ENCODE assay signal across 1 cellular context in the genomic region with DNA sequence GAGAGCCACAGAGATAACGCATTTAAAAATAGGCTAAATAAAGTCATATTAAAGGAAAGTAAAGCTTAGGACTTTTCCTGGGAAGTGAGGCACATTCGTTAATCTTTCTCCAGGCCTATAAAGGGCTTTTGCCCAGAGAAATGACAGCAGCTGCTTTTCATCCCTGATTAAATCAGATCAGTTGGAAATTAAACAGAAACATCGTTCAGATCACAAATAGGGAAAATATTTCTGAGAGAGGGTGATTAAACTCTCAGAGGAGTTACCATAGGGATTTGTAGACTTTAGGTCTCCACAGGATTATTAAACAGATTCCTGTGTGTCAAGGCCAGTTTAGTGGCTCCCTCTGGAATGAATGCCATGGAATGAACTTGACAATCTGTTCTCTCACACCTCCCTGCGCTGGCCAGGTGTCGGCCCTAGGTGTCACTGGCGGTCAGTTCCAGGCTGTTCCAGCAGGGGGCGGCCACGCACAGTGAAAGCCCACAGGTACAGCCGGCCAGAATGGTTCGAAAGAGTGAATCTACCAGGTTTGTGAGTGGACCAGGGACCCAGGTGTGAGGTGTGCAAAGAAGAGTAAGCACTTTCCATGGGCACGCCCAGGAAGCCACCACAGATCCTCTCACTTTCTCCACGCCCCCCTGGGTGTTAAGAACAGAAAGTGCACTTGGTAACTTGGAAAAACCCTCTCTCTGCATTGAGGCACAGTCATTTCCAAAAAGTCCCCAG.
TF ChIP-seq lines count a peak whose summit lies in the region.

No MANE protein-coding gene starts in this region.

TF ChIP-seq in HCT116, 20 proteins besides CTCF, POLR2A, EP300 and RAD21 (continued from another document):
- TF ChIP-seq, protein P1, sequence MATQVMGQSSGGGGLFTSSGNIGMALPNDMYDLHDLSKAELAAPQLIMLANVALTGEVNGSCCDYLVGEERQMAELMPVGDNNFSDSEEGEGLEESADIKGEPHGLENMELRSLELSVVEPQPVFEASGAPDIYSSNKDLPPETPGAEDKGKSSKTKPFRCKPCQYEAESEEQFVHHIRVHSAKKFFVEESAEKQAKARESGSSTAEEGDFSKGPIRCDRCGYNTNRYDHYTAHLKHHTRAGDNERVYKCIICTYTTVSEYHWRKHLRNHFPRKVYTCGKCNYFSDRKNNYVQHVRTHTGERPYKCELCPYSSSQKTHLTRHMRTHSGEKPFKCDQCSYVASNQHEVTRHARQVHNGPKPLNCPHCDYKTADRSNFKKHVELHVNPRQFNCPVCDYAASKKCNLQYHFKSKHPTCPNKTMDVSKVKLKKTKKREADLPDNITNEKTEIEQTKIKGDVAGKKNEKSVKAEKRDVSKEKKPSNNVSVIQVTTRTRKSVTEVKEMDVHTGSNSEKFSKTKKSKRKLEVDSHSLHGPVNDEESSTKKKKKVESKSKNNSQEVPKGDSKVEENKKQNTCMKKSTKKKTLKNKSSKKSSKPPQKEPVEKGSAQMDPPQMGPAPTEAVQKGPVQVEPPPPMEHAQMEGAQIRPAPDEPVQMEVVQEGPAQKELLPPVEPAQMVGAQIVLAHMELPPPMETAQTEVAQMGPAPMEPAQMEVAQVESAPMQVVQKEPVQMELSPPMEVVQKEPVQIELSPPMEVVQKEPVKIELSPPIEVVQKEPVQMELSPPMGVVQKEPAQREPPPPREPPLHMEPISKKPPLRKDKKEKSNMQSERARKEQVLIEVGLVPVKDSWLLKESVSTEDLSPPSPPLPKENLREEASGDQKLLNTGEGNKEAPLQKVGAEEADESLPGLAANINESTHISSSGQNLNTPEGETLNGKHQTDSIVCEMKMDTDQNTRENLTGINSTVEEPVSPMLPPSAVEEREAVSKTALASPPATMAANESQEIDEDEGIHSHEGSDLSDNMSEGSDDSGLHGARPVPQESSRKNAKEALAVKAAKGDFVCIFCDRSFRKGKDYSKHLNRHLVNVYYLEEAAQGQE (IDR thresholded peaks at IDR 0.05; ENCODE audit: low read depth), result no peak
- TF ChIP-seq, protein P2, sequence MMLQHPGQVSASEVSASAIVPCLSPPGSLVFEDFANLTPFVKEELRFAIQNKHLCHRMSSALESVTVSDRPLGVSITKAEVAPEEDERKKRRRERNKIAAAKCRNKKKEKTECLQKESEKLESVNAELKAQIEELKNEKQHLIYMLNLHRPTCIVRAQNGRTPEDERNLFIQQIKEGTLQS (IDR thresholded peaks at IDR 0.05), result no peak
- TF ChIP-seq SRF (IDR thresholded peaks at IDR 0.05; ENCODE audit: low read depth), result no peak
